22 cellular contexts compared by ENCODE assay signal in genomic region chr18:42341423-42341822, GRCh38.
"Had no signal": no experiment of that assay in that cellular context is flagged by ENCODE, and none has a peak within 500 bp of the region (broad histone marks: within the 10 kb centered on the region; RNA-seq: fewer than 3 reads in every experiment).

No MANE protein-coding gene starts in this region.

- ATAC-seq: effector memory CD8-positive, alpha-beta T cell; naive thymus-derived CD4-positive, alpha-beta T cell; stimulated activated memory B cell treated with anti-CD40 and anti-IgM and Interleukin-4, amounts not matched to agents 10 μg/mL and 1 μg/mL and 100 μg/mL, for 72 hours had no signal

- H3K27me3 Mint-ChIP-seq: effector memory CD8-positive, alpha-beta T cell; progenitor cell of endocrine pancreas; stimulated activated memory B cell treated with anti-CD40 and anti-IgM and Interleukin-4, amounts not matched to agents 10 μg/mL and 1 μg/mL and 100 μg/mL, for 72 hours; stimulated activated naive CD8-positive, alpha-beta T cell treated with anti-CD3 and anti-CD28 coated beads, Interleukin-15, Interleukin-2, amounts not matched to agents 100 ng/mL and 50 ng/mL, for 24 hours had no signal

- H3K4me3 ChIP-seq: coronary artery, esophagus squamous epithelium, neural progenitor cell, right atrium auricular region, sigmoid colon, thoracic aorta, tibial nerve, upper lobe of left lung had no signal

- H3K27ac Mint-ChIP-seq: effector memory CD8-positive, alpha-beta T cell; immature natural killer cell; naive thymus-derived CD4-positive, alpha-beta T cell; nephron; stimulated activated memory B cell treated with anti-CD40 and anti-IgM and Interleukin-4, amounts not matched to agents 10 μg/mL and 1 μg/mL and 100 μg/mL, for 72 hours; stimulated activated naive CD8-positive, alpha-beta T cell treated with anti-CD3 and anti-CD28 coated beads, Interleukin-15, Interleukin-2, amounts not matched to agents 100 ng/mL and 50 ng/mL, for 24 hours had no signal

- DNase-seq: effector memory CD8-positive, alpha-beta T cell; erythroblast; esophagus squamous epithelium; foreskin melanocyte; hypothalamus; immature natural killer cell; islet precursor cell; mesendoderm; midbrain; naive thymus-derived CD4-positive, alpha-beta T cell; sigmoid colon; stimulated activated CD4-positive, alpha-beta T cell treated with anti-CD3 and anti-CD28 coated beads, Interleukin-4, amount 100 ng/mL, for 4 hours; upper lobe of left lung had no signal

- H3K4me3 Mint-ChIP-seq: effector memory CD8-positive, alpha-beta T cell; immature natural killer cell; naive thymus-derived CD4-positive, alpha-beta T cell; nephron; neural progenitor cell; stimulated activated memory B cell treated with anti-CD40 and anti-IgM and Interleukin-4, amounts not matched to agents 10 μg/mL and 1 μg/mL and 100 μg/mL, for 72 hours; stimulated activated naive CD8-positive, alpha-beta T cell treated with anti-CD3 and anti-CD28 coated beads, Interleukin-15, Interleukin-2, amounts not matched to agents 100 ng/mL and 50 ng/mL, for 24 hours had no signal

- H3K4me1 Mint-ChIP-seq: immature natural killer cell; naive thymus-derived CD4-positive, alpha-beta T cell; stimulated activated memory B cell treated with anti-CD40 and anti-IgM and Interleukin-4, amounts not matched to agents 10 μg/mL and 1 μg/mL and 100 μg/mL, for 72 hours had no signal

- H3K36me3 Mint-ChIP-seq: immature natural killer cell; stimulated activated memory B cell treated with anti-CD40 and anti-IgM and Interleukin-4, amounts not matched to agents 10 μg/mL and 1 μg/mL and 100 μg/mL, for 72 hours had no signal
